8 cellular contexts compared by ENCODE assay signal in genomic region chrX:48648299-48648698, GRCh38. TPM values are rescaled to one million over a fixed set of nuclear protein-coding genes. Genes with fewer than 3 reads are reported as not detected.
DNase-seq lines count a peak whose midpoint lies in the region; ATAC-seq and TF ChIP-seq lines count a peak whose summit lies in the region.

No MANE protein-coding gene starts in this region.

- H3K4me1 ChIP-seq in Panc1 (ENCODE audit: control insufficient read depth, insufficient read depth, low read length): no peaks in the 10 kb centered on the region

- no peaks in the 10 kb centered on the region for H3K9me3 ChIP-seq in CD4-positive, alpha-beta T cell (ENCODE audit: control insufficient read depth, low read length)
- no peaks in the 10 kb centered on the region for H3K9me3 ChIP-seq in Panc1 (ENCODE audit: control insufficient read depth, insufficient read depth, low read depth, low read length)

- H3K27me3 ChIP-seq in CD4-positive, alpha-beta T cell (ENCODE audit: control insufficient read depth, insufficient read depth, low read length): no peaks in the 10 kb centered on the region
- H3K27me3 ChIP-seq in Panc1 (ENCODE audit: control insufficient read depth, insufficient read depth, low read length): no peaks in the 10 kb centered on the region

- no peaks in the 10 kb centered on the region for H3K36me3 ChIP-seq in Panc1 (ENCODE audit: control insufficient read depth, insufficient read depth, low read length)

- no peaks in the 10 kb centered on the region for H3K9me3 Mint-ChIP-seq in CD4-positive, alpha-beta T cell
- H3K9me3 Mint-ChIP-seq in HFFc6: no peaks in the 10 kb centered on the region

- H3K36me3 Mint-ChIP-seq in CD4-positive, alpha-beta T cell (ENCODE audit: low read depth): no peaks in the 10 kb centered on the region
- no peaks in the 10 kb centered on the region for H3K36me3 Mint-ChIP-seq in HFFc6 (ENCODE audit: low read depth)

- TF ChIP-seq CTCF in CD4-positive, alpha-beta T cell (IDR thresholded peaks at IDR 0.05): peak; percentile 51
- TF ChIP-seq CTCF in HFFc6 (IDR thresholded peaks at IDR 0.05): peak; percentile 50
- TF ChIP-seq CTCF in Panc1 (IDR thresholded peaks at IDR 0.05): no peak

- H3K27ac ChIP-seq in CD4-positive, alpha-beta T cell (ENCODE audit: low read depth, low read length): no peak overlapping the region
- no peak overlapping the region for H3K27ac ChIP-seq in Panc1 (ENCODE audit: low read length)

- H3K4me3 Mint-ChIP-seq in CD4-positive, alpha-beta T cell: no peak overlapping the region
- H3K4me3 Mint-ChIP-seq in HFFc6: no peak overlapping the region

- intact Hi-C loops in CD4-positive, alpha-beta T cell (cut with DNase I, micrococcal nuclease): loop anchor here (2.0 to 10.0 kb wide), 5 partner anchors 249 to 297 kb away; partner anchors contain the start of genes PIM2 (in 1 of the 2), PQBP1 (in 1 of the 2), SLC35A2 (in 1 of the 2) and TIMM17B (in 1 of the 2)
- intact Hi-C loops in Panc1 (cut with micrococcal nuclease; ENCODE audit: unreplicated experiment): no loop called here

- in situ Hi-C loops in Panc1 (cut with HindIII; ENCODE audit: low pct_unique_long_range_greater_than_20kb, low sequenced_read_pairs): no loop called here

- ATAC-seq in CD4-positive, alpha-beta T cell (ENCODE audit: poor library complexity): peak; percentile 78
- ATAC-seq in Panc1 (peak; percentile 73), GM18511 (IDR thresholded peaks at IDR 0.05; ENCODE audit: unreplicated experiment) (no peak)

- DNase-seq in CD4-positive, alpha-beta T cell: peak; percentile 5 to 32 (median 10)
- DNase-seq in HFFc6 (peak; percentile 44), Panc1 (ENCODE audit: low read depth, low spot score) (no peak), anterior cingulate cortex (lab: John Stamatoyannopoulos, UW) (peak in 39 of 58 donors; percentile 0 to 61 (median 8)), hippocampal formation (lab: John Stamatoyannopoulos, UW) (peak; percentile 17 to 72), skeletal muscle cell (ENCODE audit: low read depth) (peak; percentile 29), NCI-H1105 treated with DMSO at 0.1 percent for 48 hours (lab: John Stamatoyannopoulos, UW) (no peak)

- H3K4me3 ChIP-seq in Panc1 (ENCODE audit: low read depth in 2 of 2, low read length in 2 of 2) (no peak overlapping the region), skeletal muscle cell (ENCODE audit: low read depth, low read length) (no peak overlapping the region)

- peaks cover 7% of the 10 kb centered on the region for H3K4me1 Mint-ChIP-seq in CD4-positive, alpha-beta T cell (ENCODE audit: low read depth)
- peaks cover 6% of the 10 kb centered on the region; the same call in 1 of the 2 replicates for H3K4me1 Mint-ChIP-seq in HFFc6 (ENCODE audit: low read depth)

- BruUV-seq in Panc1 (replicated peaks; lab: Mats Ljungman, UMichigan): no TSS peak

- CTCF ChIA-PET in CD4-positive, alpha-beta T cell (lab: Charles Lee): interaction anchor here (0.6 to 2.0 kb wide), 12 partner anchors 17 to 269 kb away, joined by 3 to 11 read pairs (median 4); partner anchors contain the start of genes HDAC6 and WAS
- CTCF ChIA-PET in Panc1 (lab: Charles Lee): interaction anchor here (0.5 kb wide), 1 partner anchor 114 kb away, joined by 3 read pairs; the partner anchor contains the start of gene GLOD5

- no peak overlapping the region for H3K27ac Mint-ChIP-seq in CD4-positive, alpha-beta T cell
- H3K27ac Mint-ChIP-seq in HFFc6: no peak overlapping the region; the same call in 1 of the 2 replicates

- H3K27me3 Mint-ChIP-seq in CD4-positive, alpha-beta T cell: no peaks in the 10 kb centered on the region
- H3K27me3 Mint-ChIP-seq in HFFc6 (ENCODE audit: insufficient read depth): no peaks in the 10 kb centered on the region

- POLR2A ChIA-PET in CD4-positive, alpha-beta T cell (lab: Charles Lee): interaction anchor here (0.6 to 1.9 kb wide), 11 partner anchors 28 to 395 kb away, joined by 3 to 9 read pairs (median 4); partner anchors contain the start of genes HDAC6, PQBP1, RBM3 and SLC35A2
- POLR2A ChIA-PET in Panc1 (lab: Charles Lee): interaction anchor here (0.5 to 0.6 kb wide), 2 partner anchors 21 to 208 kb away, joined by 3 to 5 read pairs; no protein-coding TSS in a partner anchor

RNA-seq across cellular contexts. Expression of gene WAS, which starts 35.3 kb away (rescaled TPM):
- total RNA-seq in CD4-positive, alpha-beta T cell: 10 to 100 TPM; 63.7 to 67.4 TPM
- under 1 TPM in 1 of 6 experiments, not detected in 5; 0.69 TPM for total RNA-seq in HFFc6 (2021; fragmentation: NEBNext Ultra II Directional; extraction: Animal tissue kit (Norgen Biotek cat#: 25700))
- total RNA-seq in Panc1 (2021; ENCODE audit: unreplicated experiment): 0.82 TPM
- polyA plus RNA-seq in Panc1 (2012; ENCODE audit: insufficient read length): 1.3 TPM

RNA-seq across cellular contexts. Expression of gene SUV39H1, which starts 48.2 kb away (rescaled TPM):
- total RNA-seq in CD4-positive, alpha-beta T cell: 1 to 10 TPM; 7.7 to 8.4 TPM
- 10 to 100 TPM in 4 of 6 experiments, 1 to 10 TPM in 2; 6.9 to 12.0 (median 11.4) TPM for total RNA-seq in HFFc6 (2021; fragmentation: NEBNext Ultra II Directional; extraction: Animal tissue kit (Norgen Biotek cat#: 25700))
- 25.6 TPM for total RNA-seq in Panc1 (2021; ENCODE audit: unreplicated experiment)
- 14.3 TPM for polyA plus RNA-seq in Panc1 (2012; ENCODE audit: insufficient read length)

RNA-seq across cellular contexts. Expression of gene WDR13, which starts 51.0 kb away (rescaled TPM):
- 10 to 100 TPM; 37.9 to 43.4 TPM for total RNA-seq in CD4-positive, alpha-beta T cell
- 10 to 100 TPM; 64.3 to 87.2 (median 71.8) TPM for total RNA-seq in HFFc6 (2021; fragmentation: NEBNext Ultra II Directional; extraction: Animal tissue kit (Norgen Biotek cat#: 25700))
- total RNA-seq in Panc1 (2021; ENCODE audit: unreplicated experiment): 91.3 TPM
- polyA plus RNA-seq in Panc1 (2012; ENCODE audit: insufficient read length): 155 TPM

Comparison
In these comparisons a context has a peak if more than half of its experiments do, and no peak if none do; other contexts are left out.
1. DNase-seq: peak in CD4-positive, alpha-beta T cell (10 of 10), HFFc6 (single experiment), anterior cingulate cortex (39 of 58), hippocampal formation (2 of 2) and skeletal muscle cell (single experiment); none in Panc1 (single experiment) and NCI-H1105 treated with DMSO at 0.1 percent for 48 hours (single experiment).
2. RNA of gene WAS, which starts 35.3 kb away (total RNA-seq): 63.7 to 67.4 TPM in CD4-positive, alpha-beta T cell; 0.82 TPM in Panc1 (single experiment) and 0.69 TPM in HFFc6; every median in the first group is over 10 times any median in the second.